In the genomic region with DNA sequence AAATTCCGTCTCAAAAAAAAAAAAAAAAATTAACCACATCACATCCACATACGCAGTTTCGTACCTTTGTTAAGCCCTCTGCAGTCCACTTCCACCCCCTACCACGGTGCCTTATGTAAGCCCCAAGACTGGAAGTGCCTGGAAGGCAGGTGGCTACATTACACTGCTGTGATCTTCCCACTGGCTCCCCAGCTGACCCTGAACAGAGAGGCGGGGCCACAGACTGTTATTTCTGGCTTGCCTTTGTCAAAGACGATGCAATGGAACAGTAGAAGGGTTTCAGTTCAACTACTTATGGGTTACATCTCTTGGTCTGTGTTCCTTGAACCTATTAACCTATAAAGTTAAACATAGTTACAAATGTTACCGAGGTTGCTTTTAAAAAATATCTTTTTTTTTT, we compare ENCODE assay signal across 21 cellular contexts.
"Had no signal": no experiment of that assay in that cellular context is flagged by ENCODE, and none has a peak within 500 bp of the region (broad histone marks: within the 10 kb centered on the region; RNA-seq: fewer than 3 reads in every experiment).

No MANE protein-coding gene starts in this region.

- H3K4me3 Mint-ChIP-seq: activated CD8-positive, alpha-beta T cell treated with anti-CD3 and anti-CD28 coated beads for 36 hours; activated naive CD4-positive, alpha-beta T cell treated with anti-CD3 and anti-CD28 coated beads, Interleukin-2, amount 10 ng/mL, durations not matched to agents 7 days and 5 days; activated naive CD8-positive, alpha-beta T cell treated with anti-CD3 and anti-CD28 coated beads, Interleukin-2, amount 10 ng/mL, durations not matched to agents 7 days and 5 days; activated T-cell treated with anti-CD3 and anti-CD28 coated beads, Interleukin-2, amount 50 U/mL, for 72 hours; T-helper 1 cell treated with Interleukin-12 subunit alpha and Interleukin-12 subunit beta and Interleukin-4 antibody, amounts not matched to agents 30 μg/mL and 1 μg/mL, for 36 hours had no signal

- H3K27ac ChIP-seq: adrenal gland, PC-9 had no signal

- H3K27ac Mint-ChIP-seq: activated CD8-positive, alpha-beta T cell treated with anti-CD3 and anti-CD28 coated beads for 36 hours; activated naive CD4-positive, alpha-beta T cell treated with anti-CD3 and anti-CD28 coated beads, Interleukin-2, amount 10 ng/mL, durations not matched to agents 7 days and 5 days; activated T-cell treated with anti-CD3 and anti-CD28 coated beads, Interleukin-2, amount 50 U/mL, for 72 hours; activated T-helper 2 cell treated with anti-CD3 and anti-CD28 coated beads, Interferon-gamma antibody, Interleukin-2, Interleukin-4, amounts not matched to agents 10 μg/mL and 5 μg/mL and 100 μg/mL, durations not matched to agents 14 hours and 24 hours and 36 hours; T-helper 1 cell treated with Interleukin-12 subunit alpha and Interleukin-12 subunit beta and Interleukin-4 antibody, amounts not matched to agents 30 μg/mL and 1 μg/mL, for 36 hours had no signal

- H3K4me2 ChIP-seq: PC-9 had no signal

- H3K27me3 Mint-ChIP-seq: activated CD8-positive, alpha-beta T cell treated with anti-CD3 and anti-CD28 coated beads for 36 hours had no signal

- H3K9me3 Mint-ChIP-seq: activated CD8-positive, alpha-beta T cell treated with anti-CD3 and anti-CD28 coated beads for 36 hours; activated naive CD4-positive, alpha-beta T cell treated with anti-CD3 and anti-CD28 coated beads, Interleukin-2, amount 10 ng/mL, durations not matched to agents 7 days and 5 days; activated naive CD8-positive, alpha-beta T cell treated with anti-CD3 and anti-CD28 coated beads, Interleukin-2, amount 10 ng/mL, durations not matched to agents 7 days and 5 days; activated T-cell treated with anti-CD3 and anti-CD28 coated beads, Interleukin-2, amount 50 U/mL, for 72 hours; activated T-helper 2 cell treated with anti-CD3 and anti-CD28 coated beads, Interferon-gamma antibody, Interleukin-2, Interleukin-4, amounts not matched to agents 10 μg/mL and 5 μg/mL and 100 μg/mL, durations not matched to agents 14 hours and 24 hours and 36 hours; T-helper 1 cell treated with Interleukin-12 subunit alpha and Interleukin-12 subunit beta and Interleukin-4 antibody, amounts not matched to agents 30 μg/mL and 1 μg/mL, for 36 hours had no signal

- H3K36me3 Mint-ChIP-seq: activated naive CD4-positive, alpha-beta T cell treated with anti-CD3 and anti-CD28 coated beads, Interleukin-2, amount 10 ng/mL, durations not matched to agents 7 days and 5 days; activated naive CD8-positive, alpha-beta T cell treated with anti-CD3 and anti-CD28 coated beads, Interleukin-2, amount 10 ng/mL, durations not matched to agents 7 days and 5 days had no signal

- H3K9me3 ChIP-seq: adrenal gland had no signal

- H3K36me3 ChIP-seq: adrenal gland had no signal

- H3K4me3 ChIP-seq: adrenal gland, PC-9 had no signal

- H3K27me3 ChIP-seq: adrenal gland had no signal

- H3K4me1 Mint-ChIP-seq: activated naive CD8-positive, alpha-beta T cell treated with anti-CD3 and anti-CD28 coated beads, Interleukin-2, amount 10 ng/mL, durations not matched to agents 7 days and 5 days had no signal

- DNase-seq: activated CD4-positive, alpha-beta T cell treated with anti-CD3 and anti-CD28 coated beads for 4 hours; activated CD8-positive, alpha-beta memory T cell treated with anti-CD3 and anti-CD28 coated beads, Interleukin-2, amount 50 U/mL, for 4 hours; activated CD8-positive, alpha-beta T cell treated with anti-CD3 and anti-CD28 coated beads for 36 hours; activated gamma-delta T cell treated with Interleukin-2 at 50 U/mL for 16 hours; activated naive CD4-positive, alpha-beta T cell treated with anti-CD3 and anti-CD28 coated beads, Interleukin-2, amount 10 ng/mL, durations not matched to agents 7 days and 5 days; activated naive CD8-positive, alpha-beta T cell treated with anti-CD3 and anti-CD28 coated beads, Interleukin-2, amount 10 ng/mL, durations not matched to agents 7 days and 5 days; activated T-cell treated with anti-CD3 and anti-CD28 coated beads, Interleukin-2, amount 50 U/mL, for 72 hours; anterior cingulate cortex; cerebellar nuclear complex; NCI-H1092 treated with DMSO at 0.1 percent for 48 hours; NCI-H1417 treated with DMSO at 0.1 percent for 48 hours; NCI-H1694; NCI-H2029; NCI-H2107; NCI-H510A treated with DMSO at 0.1 percent for 48 hours; PC-9; SHP77 treated with DMSO at 0.1 percent for 48 hours had no signal

- ATAC-seq: activated CD4-positive, CD25-positive, alpha-beta regulatory T cell treated with anti-CD3 and anti-CD28 coated beads, Interleukin-2, amount 50 U/mL, for 24 hours; activated CD8-positive, alpha-beta T cell treated with anti-CD3 and anti-CD28 coated beads for 36 hours; activated T-cell treated with anti-CD3 and anti-CD28 coated beads, Interleukin-2, amount 50 U/mL, for 72 hours had no signal

- H2AFZ ChIP-seq: PC-9 had no signal
